ENCODE assay signal across 20 cellular contexts in the genomic region with DNA sequence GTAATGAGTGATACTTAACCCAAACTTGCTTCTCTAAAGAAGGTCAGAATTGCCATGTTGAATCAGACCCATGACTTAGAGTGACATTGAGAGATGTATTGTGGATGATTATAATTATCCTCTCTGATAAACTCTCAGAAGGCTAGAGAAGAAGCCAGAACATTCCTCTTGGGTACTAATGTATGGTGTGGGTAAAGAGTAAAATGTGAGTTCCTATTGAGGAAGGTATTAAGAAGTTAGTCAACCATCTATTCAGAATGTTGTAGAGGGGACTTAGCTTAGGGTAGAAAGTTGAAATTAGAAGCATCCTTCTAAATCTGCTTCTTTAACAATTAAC. TPM values are rescaled to one million over a fixed set of nuclear protein-coding genes. Genes with fewer than 3 reads are reported as not detected.
DNase-seq lines count a peak whose midpoint lies in the region; ATAC-seq and TF ChIP-seq lines count a peak whose summit lies in the region.
"Had no signal": no experiment of that assay in that cellular context is flagged by ENCODE, and none has a peak within 500 bp of the region (broad histone marks: within the 10 kb centered on the region; RNA-seq: fewer than 3 reads in every experiment).

No MANE protein-coding gene starts in this region.

- H3K27ac ChIP-seq in GM23338 (ENCODE audit: low read depth) (peak overlapping the region; percentile 20), OCI-LY7 (ENCODE audit: low read depth, low read length, poor library complexity, severe bottlenecking) (no peak overlapping the region), psoas muscle (peak overlapping the region; percentile 83)
- H3K27ac ChIP-seq: RWPE1 had no signal

- H3K79me2 ChIP-seq in GM23338 (replicated peaks; ENCODE audit: insufficient read depth) (peaks cover 53% of the 10 kb centered on the region), OCI-LY7 (ENCODE audit: insufficient read depth, low read depth, low read length) (peaks cover 43% of the 10 kb centered on the region)

- H3K4me2 ChIP-seq in GM23338 (no peak overlapping the region), OCI-LY7 (ENCODE audit: low read length) (no peak overlapping the region)

- H3K4me3 Mint-ChIP-seq in GM23338 (no peak overlapping the region), glutamatergic neuron (ENCODE audit: unreplicated experiment) (no peak overlapping the region)
- H3K4me3 Mint-ChIP-seq: CD4-positive, alpha-beta T cell had no signal

- no peaks in the 10 kb centered on the region for H3K9me2 ChIP-seq in GM23338 (ENCODE audit: insufficient read depth)
- H3K9me2 ChIP-seq in OCI-LY7 (ENCODE audit: insufficient read depth, low read length): no peaks in the 10 kb centered on the region

- peaks cover under 1% of the 10 kb centered on the region; the same call in 1 of the 3 replicates for H3K36me3 Mint-ChIP-seq in GM23338 (ENCODE audit: low read depth)
- no peaks in the 10 kb centered on the region for H3K36me3 Mint-ChIP-seq in glutamatergic neuron (ENCODE audit: unreplicated experiment)
- H3K36me3 Mint-ChIP-seq in activated naive CD4-positive, alpha-beta T cell treated with anti-CD3 and anti-CD28 coated beads, Interleukin-2, amount 50 U/mL, for 72 hours: no peaks in the 10 kb centered on the region

- POLR2A ChIA-PET in OCI-LY7 (lab: Charles Lee): interaction anchor here (0.6 to 1.0 kb wide), 3 partner anchors 9 to 280 kb away, joined by 3 read pairs; no protein-coding TSS in a partner anchor

- peaks cover 5% of the 10 kb centered on the region; the same call in 1 of the 2 replicates for H3F3A ChIP-seq in GM23338 (replicated peaks; ENCODE audit: low read depth)

- TF ChIP-seq CTCF in GM23338 (conservative IDR thresholded peaks at IDR 0.05; ENCODE audit: low read depth in 2 of 2): no peak
- no peak for TF ChIP-seq CTCF in OCI-LY7 (conservative IDR thresholded peaks at IDR 0.05; ENCODE audit: low read length)
- TF ChIP-seq CTCF in glutamatergic neuron (IDR thresholded peaks at IDR 0.05; ENCODE audit: partially characterized antibody, unreplicated experiment): no peak
- TF ChIP-seq CTCF in psoas muscle (IDR thresholded peaks at IDR 0.05): no peak

- no peak for ATAC-seq in GM23338
- ATAC-seq in psoas muscle: no peak
- ATAC-seq in activated naive CD4-positive, alpha-beta T cell treated with anti-CD3 and anti-CD28 coated beads, Interleukin-2, amount 50 U/mL, for 72 hours: no peak
- no peak for ATAC-seq in stimulated activated naive CD8-positive, alpha-beta T cell treated with anti-CD3 and anti-CD28 coated beads, Interleukin-15, Interleukin-2, amounts not matched to agents 100 U/mL and 50 U/mL, for 24 hours

- 0 out of 2 replicates have a peak, but pooled peaks cover 4% of the 10 kb centered on the region for H3K4me1 ChIP-seq in GM23338 (ENCODE audit: insufficient read depth)
- H3K4me1 ChIP-seq in OCI-LY7 (ENCODE audit: insufficient read depth, low read length, poor library complexity, severe bottlenecking): no peaks in the 10 kb centered on the region
- peaks cover 7% of the 10 kb centered on the region for H3K4me1 ChIP-seq in psoas muscle
- H3K4me1 ChIP-seq: Caco-2 had no signal

- H3K27ac Mint-ChIP-seq in GM23338 (no peak overlapping the region), glutamatergic neuron (ENCODE audit: unreplicated experiment) (peak overlapping the region; percentile 84)
- no peak overlapping the region for H3K27ac Mint-ChIP-seq in activated naive CD4-positive, alpha-beta T cell treated with anti-CD3 and anti-CD28 coated beads, Interleukin-2, amount 50 U/mL, for 72 hours
- H3K27ac Mint-ChIP-seq: CD4-positive, alpha-beta T cell had no signal

- BruUV-seq in OCI-LY7 (replicated peaks; lab: Mats Ljungman, UMichigan): TSS peak; percentile 54

- H3K4me1 Mint-ChIP-seq in GM23338: peaks cover 2% of the 10 kb centered on the region
- no peaks in the 10 kb centered on the region for H3K4me1 Mint-ChIP-seq in glutamatergic neuron (ENCODE audit: low read depth, unreplicated experiment)

- H4K20me1 ChIP-seq in GM23338 (replicated peaks; ENCODE audit: insufficient read depth) (peaks cover 3% of the 10 kb centered on the region; the same call in 1 of the 2 replicates), OCI-LY7 (ENCODE audit: insufficient read depth, low read length) (no peaks in the 10 kb centered on the region)

- no peaks in the 10 kb centered on the region for H3K27me3 ChIP-seq in GM23338 (ENCODE audit: insufficient read depth)
- H3K27me3 ChIP-seq in psoas muscle (ENCODE audit: insufficient read depth in 3 of 3, low read length in 2 of 3): no peaks in the 10 kb centered on the region

- H3K27me3 Mint-ChIP-seq in GM23338 (ENCODE audit: insufficient read depth, low read depth, poor library complexity) (peaks cover 5% of the 10 kb centered on the region), glutamatergic neuron (ENCODE audit: unreplicated experiment) (no peaks in the 10 kb centered on the region)
- H3K27me3 Mint-ChIP-seq: CD4-positive, alpha-beta T cell had no signal

- H2AFZ ChIP-seq in GM23338 (no peak overlapping the region), OCI-LY7 (ENCODE audit: low read length) (no peak overlapping the region)

- DNase-seq in GM23338 (ENCODE audit: low spot score): no peak
- DNase-seq in OCI-LY7 (ENCODE audit: low spot score): no peak
- DNase-seq in glutamatergic neuron: no peak
- DNase-seq in psoas muscle: no peak
- no peak for DNase-seq in OCI-M1 (lab: John Stamatoyannopoulos, UW)
- no peak for DNase-seq in activated naive CD4-positive, alpha-beta T cell treated with anti-CD3 and anti-CD28 coated beads, Interleukin-2, amount 50 U/mL, for 72 hours (ENCODE audit: low spot score in 2 of 2)
- DNase-seq in amniotic stem cell (lab: John Stamatoyannopoulos, UW): no peak
- DNase-seq in stimulated activated naive CD8-positive, alpha-beta T cell treated with anti-CD3 and anti-CD28 coated beads, Interleukin-15, Interleukin-2, amounts not matched to agents 100 U/mL and 50 U/mL, for 24 hours: no peak
- DNase-seq: 8988T; Caco-2; CD4-positive, alpha-beta T cell; NCI-H1092 treated with DMSO at 0.1 percent for 48 hours; NCI-H146; NCI-H2081; NCI-H2171 treated with DMSO at 0.1 percent for 48 hours; SIG-M5 had no signal

- intact Hi-C loops in OCI-LY7 (cut with micrococcal nuclease; ENCODE audit: unreplicated experiment): no loop called here
- intact Hi-C loops in psoas muscle (cut with DNase I): loop anchor here in 1 of 2 donors (10.0 kb wide), 1 partner anchor 59 kb away; a partner anchor contains a TSS

- H3K4me3 ChIP-seq in GM23338: no peak overlapping the region
- H3K4me3 ChIP-seq in OCI-LY7 (ENCODE audit: low read depth, low read length, poor library complexity, severe bottlenecking): no peak overlapping the region
- H3K4me3 ChIP-seq in psoas muscle: peak overlapping the region; percentile 32
- H3K4me3 ChIP-seq: HAP-1 had no signal

- CTCF ChIA-PET in OCI-LY7 (lab: Charles Lee; ENCODE audit: unreplicated experiment): no interaction called here

- H3K9me3 ChIP-seq in OCI-LY7 (ENCODE audit: low read length) (no peaks in the 10 kb centered on the region), psoas muscle (no peaks in the 10 kb centered on the region)
- H3K9me3 ChIP-seq: Caco-2, HAP-1 had no signal

- H3K9me3 Mint-ChIP-seq in GM23338 (no peaks in the 10 kb centered on the region), glutamatergic neuron (ENCODE audit: unreplicated experiment) (no peaks in the 10 kb centered on the region)
- H3K9me3 Mint-ChIP-seq in activated naive CD4-positive, alpha-beta T cell treated with anti-CD3 and anti-CD28 coated beads, Interleukin-2, amount 50 U/mL, for 72 hours: no peaks in the 10 kb centered on the region
- H3K9me3 Mint-ChIP-seq: CD4-positive, alpha-beta T cell had no signal

- H3K36me3 ChIP-seq in GM23338 (ENCODE audit: insufficient read depth): no peaks in the 10 kb centered on the region; the same call in 1 of the 2 replicates
- peaks cover 7% of the 10 kb centered on the region; the same call in 1 of the 2 replicates for H3K36me3 ChIP-seq in OCI-LY7 (ENCODE audit: insufficient read depth, low read length)
- no peaks in the 10 kb centered on the region for H3K36me3 ChIP-seq in psoas muscle (ENCODE audit: insufficient read depth in 1 of 2, low read depth in 1 of 2)
- H3K36me3 ChIP-seq: HAP-1 had no signal

TF ChIP-seq in GM23338, 12 proteins besides CTCF, POLR2A, EP300 and RAD21 (continues in another document):
- TF ChIP-seq CREB1 (CRISPR knock-in tag; IDR thresholded peaks at IDR 0.05; ENCODE audit: low read depth): no peak
- TF ChIP-seq ZNF331 (CRISPR knock-in tag; IDR thresholded peaks at IDR 0.05; ENCODE audit: low read depth): no peak
- no peak for TF ChIP-seq EZH2phosphoT487 (IDR thresholded peaks at IDR 0.05; ENCODE audit: unreplicated experiment)
- no peak for TF ChIP-seq NANOG (IDR thresholded peaks at IDR 0.05; ENCODE audit: borderline replicate concordance)

RNA-seq across cellular contexts. Expression of a gene that starts 7.3 kb away (rescaled TPM):
- 20.2 and 22.0 TPM in 2 replicates for total RNA-seq in GM23338 (2014; rRNA removed; shearing (Covaris generic))
- polyA plus RNA-seq in GM23338 (2016; fragmentation: Nextera tagmentation; extraction: Ambion mirVana): 9.3 and 13.3 TPM in 2 replicates
- total RNA-seq in OCI-LY7 (2014; rRNA removed; shearing (Covaris generic)): 12.5 and 13.0 TPM in 2 replicates
- 22.5 and 25.9 TPM in 2 replicates for total RNA-seq in OCI-LY7 (2022)
- 21.2 TPM for total RNA-seq in glutamatergic neuron (ENCODE audit: unreplicated experiment)
- total RNA-seq in psoas muscle: 10 to 100 TPM in 2 of 4 donors, 1 to 10 TPM in 2; 8.4 to 12.8 (median 10.0) TPM
- polyA plus RNA-seq in psoas muscle: 10 to 100 TPM in 2 of 3 donors, 1 to 10 TPM in 1; 5.3 to 12.3 (median 10.9) TPM
- total RNA-seq in activated naive CD4-positive, alpha-beta T cell treated with anti-CD3 and anti-CD28 coated beads, Interleukin-2, amount 50 U/mL, for 72 hours: 10 to 100 TPM; 18.9 to 26.7 TPM

RNA-seq across cellular contexts. Expression of a gene that starts 27.5 kb away (rescaled TPM):
- not detected in 2 replicates for total RNA-seq in GM23338 (2014; rRNA removed; shearing (Covaris generic))
- not detected in 2 replicates for polyA plus RNA-seq in GM23338 (2016; fragmentation: Nextera tagmentation; extraction: Ambion mirVana)
- total RNA-seq in OCI-LY7 (2014; rRNA removed; shearing (Covaris generic)): not detected in 2 replicates
- not detected in 2 replicates for total RNA-seq in OCI-LY7 (2022)
- not detected for total RNA-seq in glutamatergic neuron (ENCODE audit: unreplicated experiment)
- not detected for total RNA-seq in psoas muscle
- not detected for polyA plus RNA-seq in psoas muscle
- total RNA-seq in activated naive CD4-positive, alpha-beta T cell treated with anti-CD3 and anti-CD28 coated beads, Interleukin-2, amount 50 U/mL, for 72 hours: not detected
- total RNA-seq: Caco-2; CD4-positive, alpha-beta T cell; NCI-H460 had no signal
- polyA plus RNA-seq: BJ had no signal

RNA-seq across cellular contexts. Expression of a gene that starts 33.0 kb away (rescaled TPM):
- 15.2 and 18.4 TPM in 2 replicates for total RNA-seq in GM23338 (2014; rRNA removed; shearing (Covaris generic))
- polyA plus RNA-seq in GM23338 (2016; fragmentation: Nextera tagmentation; extraction: Ambion mirVana) (44.4 and 46.8 TPM in 2 replicates), psoas muscle (10 to 100 TPM; 31.8 to 54.0 (median 51.6) TPM)
- total RNA-seq in OCI-LY7 (2014; rRNA removed; shearing (Covaris generic)): 30.1 and 31.0 TPM in 2 replicates
- total RNA-seq in OCI-LY7 (2022) (32.4 and 34.9 TPM in 2 replicates), glutamatergic neuron (ENCODE audit: unreplicated experiment) (15.2 TPM), psoas muscle (10 to 100 TPM; 24.4 to 30.3 (median 27.3) TPM)
- 10 to 100 TPM; 20.9 to 35.7 TPM for total RNA-seq in activated naive CD4-positive, alpha-beta T cell treated with anti-CD3 and anti-CD28 coated beads, Interleukin-2, amount 50 U/mL, for 72 hours
